In genomic region chr9:63813391-63814021, GRCh38 we compare ENCODE assay signal across 8 cellular contexts.
DNase-seq lines count a peak whose midpoint lies in the region; ATAC-seq and TF ChIP-seq lines count a peak whose summit lies in the region.
"Not testable (repeated sequence)": the region's sequence is repeated elsewhere in the genome, so short reads cannot be mapped to it uniquely, and the experiment has no call there.

No MANE protein-coding gene starts in this region.

- POLR2A ChIA-PET in activated naive CD8-positive, alpha-beta T cell treated with anti-CD3 and anti-CD28 coated beads, Interleukin-2, amount 10 ng/mL, durations not matched to agents 7 days and 5 days (lab: Charles Lee): not testable (repeated sequence)

- H3F3A ChIP-seq in GM23338 (replicated peaks; ENCODE audit: low read depth): not testable (repeated sequence)

- H3K4me3 Mint-ChIP-seq in GM23338; activated naive CD8-positive, alpha-beta T cell treated with anti-CD3 and anti-CD28 coated beads, Interleukin-2, amount 10 ng/mL, durations not matched to agents 7 days and 5 days: not testable (repeated sequence)
- H3K4me3 Mint-ChIP-seq in effector memory CD8-positive, alpha-beta T cell: peak overlapping the region; percentile 6 to 35

- TF ChIP-seq CTCF in GM23338 (conservative IDR thresholded peaks at IDR 0.05; ENCODE audit: low read depth in 2 of 2); OCI-LY3 (IDR thresholded peaks at IDR 0.05; ENCODE audit: low read depth, low read length); neutrophil (IDR thresholded peaks at IDR 0.05); upper lobe of left lung (IDR thresholded peaks at IDR 0.05): not testable (repeated sequence)

- DNase-seq in Daoy (ENCODE audit: low read depth) (peak; percentile 42), upper lobe of left lung (peak in 1 of 2 donors; percentile 84)
- DNase-seq in GM23338 (ENCODE audit: low spot score); effector memory CD8-positive, alpha-beta T cell: not testable (repeated sequence)
- DNase-seq in activated naive CD8-positive, alpha-beta T cell treated with anti-CD3 and anti-CD28 coated beads, Interleukin-2, amount 10 ng/mL, durations not matched to agents 7 days and 5 days: peak; percentile 32

- WGBS in upper lobe of left lung, 2 donors: 40 to 54% methylated on average over 21 to 39 of the region's 39 CpGs

- not testable (repeated sequence) for H3K27ac Mint-ChIP-seq in GM23338; activated naive CD8-positive, alpha-beta T cell treated with anti-CD3 and anti-CD28 coated beads, Interleukin-2, amount 10 ng/mL, durations not matched to agents 7 days and 5 days
- peak overlapping the region in 1 of 2 donors; percentile 48 for H3K27ac Mint-ChIP-seq in effector memory CD8-positive, alpha-beta T cell

- not testable (repeated sequence) for ATAC-seq in GM23338; activated naive CD8-positive, alpha-beta T cell treated with anti-CD3 and anti-CD28 coated beads, Interleukin-2, amount 10 ng/mL, durations not matched to agents 7 days and 5 days (ENCODE audit: low read depth); effector memory CD8-positive, alpha-beta T cell (replicated peaks); upper lobe of left lung (ENCODE audit: low FRiP score in 2 of 2)

- H3K9me3 ChIP-seq in OCI-LY3 (ENCODE audit: insufficient read depth, low read length); iPS-15b (ENCODE audit: control insufficient read depth, insufficient read depth, low read length); neutrophil: not testable (repeated sequence)
- peaks cover 0 to 43% (median 7%) of the 10 kb centered on the region in 4 donors for H3K9me3 ChIP-seq in upper lobe of left lung

- not testable (repeated sequence) for H3K27ac ChIP-seq in GM23338 (ENCODE audit: low read depth); OCI-LY3 (ENCODE audit: low read length)
- H3K27ac ChIP-seq in neutrophil: peak overlapping the region; percentile 54
- peak overlapping the region in 2 of 4 donors; percentile 51 to 72 for H3K27ac ChIP-seq in upper lobe of left lung

- H3K27me3 Mint-ChIP-seq in GM23338 (ENCODE audit: insufficient read depth, low read depth, poor library complexity): peaks cover 34% of the 10 kb centered on the region
- peaks cover 14% of the 10 kb centered on the region for H3K27me3 Mint-ChIP-seq in activated naive CD8-positive, alpha-beta T cell treated with anti-CD3 and anti-CD28 coated beads, Interleukin-2, amount 10 ng/mL, durations not matched to agents 7 days and 5 days
- peaks cover 6 to 18% of the 10 kb centered on the region in 2 donors for H3K27me3 Mint-ChIP-seq in effector memory CD8-positive, alpha-beta T cell

- H3K36me3 Mint-ChIP-seq in GM23338 (ENCODE audit: low read depth): peaks cover 29% of the 10 kb centered on the region
- H3K36me3 Mint-ChIP-seq in activated naive CD8-positive, alpha-beta T cell treated with anti-CD3 and anti-CD28 coated beads, Interleukin-2, amount 10 ng/mL, durations not matched to agents 7 days and 5 days: not testable (repeated sequence)
- peaks cover 16% of the 10 kb centered on the region for H3K36me3 Mint-ChIP-seq in effector memory CD8-positive, alpha-beta T cell (ENCODE audit: insufficient read depth)

- not testable (repeated sequence) for H3K79me2 ChIP-seq in GM23338 (replicated peaks; ENCODE audit: insufficient read depth); OCI-LY3 (ENCODE audit: low read length)

- H3K9me2 ChIP-seq in GM23338 (ENCODE audit: insufficient read depth): not testable (repeated sequence)

- H3K4me1 ChIP-seq in GM23338 (ENCODE audit: insufficient read depth); OCI-LY3 (ENCODE audit: low read length); iPS-15b (ENCODE audit: control insufficient read depth, insufficient read depth, low read length); neutrophil (ENCODE audit: control insufficient read depth in 1 of 2, insufficient read depth in 1 of 2, low read depth in 1 of 2, low read length in 1 of 2); upper lobe of left lung: not testable (repeated sequence)

- not testable (repeated sequence) for H3K36me3 ChIP-seq in GM23338 (ENCODE audit: insufficient read depth); OCI-LY3 (replicated peaks; ENCODE audit: low read depth, low read length); iPS-15b (ENCODE audit: control insufficient read depth, insufficient read depth, low read length); neutrophil; upper lobe of left lung

- H3K9ac ChIP-seq in OCI-LY3 (ENCODE audit: low read length); iPS-15b (ENCODE audit: low read depth, low read length): not testable (repeated sequence)

- H3K4me3 ChIP-seq in GM23338 (peak overlapping the region; percentile 42), OCI-LY3 (ENCODE audit: low read length) (peak overlapping the region; percentile 36; the same call in 1 of the 2 replicates), iPS-15b (ENCODE audit: low read depth, low read length) (peak overlapping the region; percentile 26), neutrophil (ENCODE audit: low read depth in 1 of 2, low read length in 1 of 2) (peak overlapping the region; percentile 46 to 59), upper lobe of left lung (peak overlapping the region in 3 of 4 donors; percentile 13 to 33 (median 27))

- H4K20me1 ChIP-seq in GM23338 (replicated peaks; ENCODE audit: insufficient read depth); OCI-LY3 (ENCODE audit: insufficient read depth, low read length): not testable (repeated sequence)

- TF ChIP-seq POLR2A in upper lobe of left lung (IDR thresholded peaks at IDR 0.05): not testable (repeated sequence)

- not testable (repeated sequence) for H3K4me2 ChIP-seq in GM23338
- H3K4me2 ChIP-seq in OCI-LY3 (ENCODE audit: low read length): peak overlapping the region; percentile 28

- not testable (repeated sequence) for H2AFZ ChIP-seq in GM23338; OCI-LY3 (ENCODE audit: low read depth, low read length)

- TF ChIP-seq EP300 in upper lobe of left lung (IDR thresholded peaks at IDR 0.05): not testable (repeated sequence)

- peaks cover 83% of the 10 kb centered on the region for H3K9me3 Mint-ChIP-seq in GM23338
- H3K9me3 Mint-ChIP-seq in activated naive CD8-positive, alpha-beta T cell treated with anti-CD3 and anti-CD28 coated beads, Interleukin-2, amount 10 ng/mL, durations not matched to agents 7 days and 5 days: not testable (repeated sequence)
- peaks cover 3 to 18% of the 10 kb centered on the region in 2 donors for H3K9me3 Mint-ChIP-seq in effector memory CD8-positive, alpha-beta T cell

- H3K27me3 ChIP-seq in GM23338 (ENCODE audit: insufficient read depth): peaks cover 39% of the 10 kb centered on the region
- H3K27me3 ChIP-seq in OCI-LY3 (ENCODE audit: low read depth, low read length); upper lobe of left lung: not testable (repeated sequence)
- H3K27me3 ChIP-seq in iPS-15b (ENCODE audit: control insufficient read depth, insufficient read depth, low read length): peaks cover 23% of the 10 kb centered on the region
- H3K27me3 ChIP-seq in neutrophil: peaks cover 30% of the 10 kb centered on the region

- not testable (repeated sequence) for H3K4me1 Mint-ChIP-seq in GM23338
- peaks cover 12% of the 10 kb centered on the region for H3K4me1 Mint-ChIP-seq in activated naive CD8-positive, alpha-beta T cell treated with anti-CD3 and anti-CD28 coated beads, Interleukin-2, amount 10 ng/mL, durations not matched to agents 7 days and 5 days
- peaks cover 17 to 27% of the 10 kb centered on the region in 2 donors for H3K4me1 Mint-ChIP-seq in effector memory CD8-positive, alpha-beta T cell (ENCODE audit: low read depth in 2 of 2)
